Comparison of ENCODE assay signal across 35 cellular contexts in genomic region chr9:18348086-18348485, GRCh38.
"Had no signal": no experiment of that assay in that cellular context is flagged by ENCODE, and none has a peak within 500 bp of the region (broad histone marks: within the 10 kb centered on the region; RNA-seq: fewer than 3 reads in every experiment).

No MANE protein-coding gene starts in this region.

- H3K27ac Mint-ChIP-seq: activated CD4-positive, alpha-beta memory T cell treated with anti-CD3 and anti-CD28 coated beads for 36 hours; activated CD4-positive, alpha-beta T cell treated with anti-CD3 and anti-CD28 coated beads for 36 hours; activated CD4-positive, alpha-beta T cell treated with anti-CD3 and anti-CD28 coated beads, Interleukin-2, amount 10 ng/mL, durations not matched to agents 24 days and 14 days; activated CD8-positive, alpha-beta memory T cell treated with anti-CD3 and anti-CD28 coated beads, Interleukin-2, amount 10 ng/mL, durations not matched to agents 7 days and 5 days; activated CD8-positive, alpha-beta T cell treated with anti-CD3 and anti-CD28 coated beads, Interleukin-2, amount 10 ng/mL, durations not matched to agents 7 days and 5 days; activated naive CD4-positive, alpha-beta T cell treated with anti-CD3 and anti-CD28 coated beads for 36 hours; activated naive CD4-positive, alpha-beta T cell treated with anti-CD3 and anti-CD28 coated beads, Interleukin-2, amount 50 U/mL, for 24 hours; activated naive CD8-positive, alpha-beta T cell treated with anti-CD3 and anti-CD28 coated beads for 36 hours; activated naive CD8-positive, alpha-beta T cell treated with anti-CD3 and anti-CD28 coated beads, Interleukin-2, amount 50 U/mL, for 24 hours; activated T-helper 1 cell treated with anti-CD3 and anti-CD28 coated beads, Interleukin-12 subunit alpha, Interleukin-12 subunit beta, Interleukin-2, Interleukin-4 antibody, amounts not matched to agents 30 ng/mL and 10 ng/mL and 1 ng/mL, durations not matched to agents 14 hours and 24 hours and 36 hours; activated T-helper 2 cell treated with anti-CD3 and anti-CD28 coated beads, Interferon-gamma antibody, Interleukin-2, Interleukin-4, amounts not matched to agents 10 μg/mL and 5 μg/mL and 100 μg/mL, durations not matched to agents 14 hours and 24 hours and 36 hours; T-helper 17 cell; T-helper 2 cell treated with Interferon-gamma antibody and Interleukin-4, amounts not matched to agents 5 μg/mL and 100 μg/mL, for 36 hours had no signal

- H3K9me3 ChIP-seq: adrenal gland, breast epithelium, colonic mucosa had no signal

- H3K36me3 ChIP-seq: adrenal gland, breast epithelium, cardiac muscle cell, colonic mucosa, WERI-Rb-1 had no signal

- DNase-seq: activated CD4-positive, alpha-beta memory T cell treated with anti-CD3 and anti-CD28 coated beads for 36 hours; activated CD4-positive, alpha-beta T cell treated with anti-CD3 and anti-CD28 coated beads for 36 hours; activated CD4-positive, alpha-beta T cell treated with anti-CD3 and anti-CD28 coated beads, Interleukin-2, amount 10 ng/mL, durations not matched to agents 24 days and 14 days; activated CD4-positive, CD25-positive, alpha-beta regulatory T cell; activated CD4-positive, CD25-positive, alpha-beta regulatory T cell treated with anti-CD3 and anti-CD28 coated beads, Interleukin-2, amount 50 U/mL, for 72 hours; activated CD8-positive, alpha-beta memory T cell treated with anti-CD3 and anti-CD28 coated beads, Interleukin-2, amount 10 ng/mL, durations not matched to agents 7 days and 5 days; activated CD8-positive, alpha-beta memory T cell treated with anti-CD3 and anti-CD28 coated beads, Interleukin-2, amount 50 U/mL, for 4 hours; activated CD8-positive, alpha-beta T cell treated with anti-CD3 and anti-CD28 coated beads, Interleukin-2, amount 10 ng/mL, durations not matched to agents 7 days and 5 days; activated effector memory CD4-positive, alpha-beta T cell treated with anti-CD3 and anti-CD28 coated beads, Interleukin-2, amount 50 U/mL, for 16 hours; activated naive CD4-positive, alpha-beta T cell treated with anti-CD3 and anti-CD28 coated beads for 36 hours; activated naive CD8-positive, alpha-beta T cell treated with anti-CD3 and anti-CD28 coated beads for 36 hours; activated naive CD8-positive, alpha-beta T cell treated with anti-CD3 and anti-CD28 coated beads, Interleukin-2, amount 50 U/mL, for 24 hours; activated T-cell treated with anti-CD3 and anti-CD28 coated beads, Interleukin-2, amount 50 U/mL, for 1 hour; activated T-cell treated with anti-CD3 and anti-CD28 coated beads, Interleukin-2, amount 50 U/mL, for 48 hours; aorta; central memory CD4-positive, alpha-beta T cell; cerebellar nuclear complex; colonic mucosa; effector CD8-positive, alpha-beta T cell; glutamatergic neuron; T-helper 1 cell; T-helper 17 cell; T1000; WERI-Rb-1 had no signal

- FAIRE-seq: endothelial cell of umbilical vein, frontal cortex had no signal

- H3K4me1 ChIP-seq: breast epithelium, colonic mucosa had no signal

- H3K4me3 ChIP-seq: adrenal gland, breast epithelium, cardiac muscle cell, colonic mucosa had no signal

- H3K27ac ChIP-seq: adrenal gland, cardiac muscle cell, colonic mucosa, epithelial cell of prostate, WERI-Rb-1 had no signal

- H3K9me3 Mint-ChIP-seq: activated CD4-positive, alpha-beta memory T cell treated with anti-CD3 and anti-CD28 coated beads for 36 hours; activated CD4-positive, alpha-beta T cell treated with anti-CD3 and anti-CD28 coated beads, Interleukin-2, amount 10 ng/mL, durations not matched to agents 24 days and 14 days; activated naive CD4-positive, alpha-beta T cell treated with anti-CD3 and anti-CD28 coated beads for 36 hours; activated naive CD8-positive, alpha-beta T cell treated with anti-CD3 and anti-CD28 coated beads for 36 hours; activated naive CD8-positive, alpha-beta T cell treated with anti-CD3 and anti-CD28 coated beads, Interleukin-2, amount 50 U/mL, for 24 hours; activated T-helper 1 cell treated with anti-CD3 and anti-CD28 coated beads, Interleukin-12 subunit alpha, Interleukin-12 subunit beta, Interleukin-2, Interleukin-4 antibody, amounts not matched to agents 30 ng/mL and 10 ng/mL and 1 ng/mL, durations not matched to agents 14 hours and 24 hours and 36 hours; activated T-helper 2 cell treated with anti-CD3 and anti-CD28 coated beads, Interferon-gamma antibody, Interleukin-2, Interleukin-4, amounts not matched to agents 10 μg/mL and 5 μg/mL and 100 μg/mL, durations not matched to agents 14 hours and 24 hours and 36 hours; brain; T-helper 2 cell treated with Interferon-gamma antibody and Interleukin-4, amounts not matched to agents 5 μg/mL and 100 μg/mL, for 36 hours had no signal

- H3K27me3 ChIP-seq: adrenal gland, breast epithelium, cardiac muscle cell, colonic mucosa had no signal

- H3K4me3 Mint-ChIP-seq: activated CD4-positive, alpha-beta memory T cell treated with anti-CD3 and anti-CD28 coated beads for 36 hours; activated CD4-positive, alpha-beta T cell treated with anti-CD3 and anti-CD28 coated beads for 36 hours; activated CD4-positive, alpha-beta T cell treated with anti-CD3 and anti-CD28 coated beads, Interleukin-2, amount 10 ng/mL, durations not matched to agents 24 days and 14 days; activated CD8-positive, alpha-beta memory T cell treated with anti-CD3 and anti-CD28 coated beads, Interleukin-2, amount 10 ng/mL, durations not matched to agents 7 days and 5 days; activated CD8-positive, alpha-beta T cell treated with anti-CD3 and anti-CD28 coated beads, Interleukin-2, amount 10 ng/mL, durations not matched to agents 7 days and 5 days; activated naive CD4-positive, alpha-beta T cell treated with anti-CD3 and anti-CD28 coated beads for 36 hours; activated naive CD4-positive, alpha-beta T cell treated with anti-CD3 and anti-CD28 coated beads, Interleukin-2, amount 50 U/mL, for 24 hours; activated naive CD8-positive, alpha-beta T cell treated with anti-CD3 and anti-CD28 coated beads for 36 hours; activated naive CD8-positive, alpha-beta T cell treated with anti-CD3 and anti-CD28 coated beads, Interleukin-2, amount 50 U/mL, for 24 hours; activated T-helper 1 cell treated with anti-CD3 and anti-CD28 coated beads, Interleukin-12 subunit alpha, Interleukin-12 subunit beta, Interleukin-2, Interleukin-4 antibody, amounts not matched to agents 30 ng/mL and 10 ng/mL and 1 ng/mL, durations not matched to agents 14 hours and 24 hours and 36 hours; brain; T-helper 17 cell; T-helper 2 cell treated with Interferon-gamma antibody and Interleukin-4, amounts not matched to agents 5 μg/mL and 100 μg/mL, for 36 hours had no signal

- H3K36me3 Mint-ChIP-seq: activated CD4-positive, alpha-beta memory T cell treated with anti-CD3 and anti-CD28 coated beads for 36 hours; activated CD8-positive, alpha-beta memory T cell treated with anti-CD3 and anti-CD28 coated beads, Interleukin-2, amount 10 ng/mL, durations not matched to agents 7 days and 5 days; activated naive CD4-positive, alpha-beta T cell treated with anti-CD3 and anti-CD28 coated beads, Interleukin-2, amount 50 U/mL, for 24 hours; activated naive CD8-positive, alpha-beta T cell treated with anti-CD3 and anti-CD28 coated beads for 36 hours; brain had no signal

- H3K4me1 Mint-ChIP-seq: activated CD4-positive, alpha-beta T cell treated with anti-CD3 and anti-CD28 coated beads for 36 hours; activated CD4-positive, alpha-beta T cell treated with anti-CD3 and anti-CD28 coated beads, Interleukin-2, amount 10 ng/mL, durations not matched to agents 24 days and 14 days; activated CD8-positive, alpha-beta memory T cell treated with anti-CD3 and anti-CD28 coated beads, Interleukin-2, amount 10 ng/mL, durations not matched to agents 7 days and 5 days; activated naive CD4-positive, alpha-beta T cell treated with anti-CD3 and anti-CD28 coated beads, Interleukin-2, amount 50 U/mL, for 24 hours; activated naive CD8-positive, alpha-beta T cell treated with anti-CD3 and anti-CD28 coated beads for 36 hours; activated naive CD8-positive, alpha-beta T cell treated with anti-CD3 and anti-CD28 coated beads, Interleukin-2, amount 50 U/mL, for 24 hours; T-helper 17 cell had no signal

- H3K27me3 Mint-ChIP-seq: activated CD4-positive, alpha-beta memory T cell treated with anti-CD3 and anti-CD28 coated beads for 36 hours; activated CD4-positive, alpha-beta T cell treated with anti-CD3 and anti-CD28 coated beads, Interleukin-2, amount 10 ng/mL, durations not matched to agents 24 days and 14 days; activated CD8-positive, alpha-beta memory T cell treated with anti-CD3 and anti-CD28 coated beads, Interleukin-2, amount 10 ng/mL, durations not matched to agents 7 days and 5 days; brain had no signal
